7 cellular contexts compared by ENCODE assay signal in genomic region chr11:67884075-67884733, GRCh38.
DNase-seq lines count a peak whose midpoint lies in the region; ATAC-seq, FAIRE-seq and TF ChIP-seq lines count a peak whose summit lies in the region.
"Not testable (repeated sequence)": the region's sequence is repeated elsewhere in the genome, so short reads cannot be mapped to it uniquely, and the experiment has no call there.

No MANE protein-coding gene starts in this region.

- not testable (repeated sequence) for H3K4me1 ChIP-seq in Karpas-422 (ENCODE audit: low read length); endodermal cell (ENCODE audit: control insufficient read depth, insufficient read depth, low read length); small intestine (ENCODE audit: control insufficient read depth in 2 of 2, insufficient read depth in 1 of 2, low read depth in 1 of 2, low read length in 1 of 2)

- H3K27ac Mint-ChIP-seq in T-helper 2 cell treated with Interferon-gamma antibody and Interleukin-4, amounts not matched to agents 5 μg/mL and 100 μg/mL, for 36 hours: peak overlapping the region; percentile 93
- H3K27ac Mint-ChIP-seq in activated T-cell treated with anti-CD3 and anti-CD28 coated beads, Interleukin-2, amount 50 U/mL, for 72 hours: peak overlapping the region; percentile 90
- H3K27ac Mint-ChIP-seq in endodermal cell: peak overlapping the region; percentile 35
- peak overlapping the region; percentile 13 for H3K27ac Mint-ChIP-seq in mesothelial cell of epicardium

- not testable (repeated sequence) for H3K9me3 Mint-ChIP-seq in T-helper 2 cell treated with Interferon-gamma antibody and Interleukin-4, amounts not matched to agents 5 μg/mL and 100 μg/mL, for 36 hours; activated T-cell treated with anti-CD3 and anti-CD28 coated beads, Interleukin-2, amount 50 U/mL, for 72 hours; mesothelial cell of epicardium
- H3K9me3 Mint-ChIP-seq in endodermal cell: peaks cover 25% of the 10 kb centered on the region

- H3K4me3 ChIP-seq in Karpas-422 (ENCODE audit: low read length); endodermal cell (ENCODE audit: low read length): not testable (repeated sequence)
- peak overlapping the region in 1 of 2 donors; percentile 30 for H3K4me3 ChIP-seq in small intestine (ENCODE audit: low read depth in 1 of 2, low read length in 2 of 2)

- not testable (repeated sequence) for ATAC-seq in activated T-cell treated with anti-CD3 and anti-CD28 coated beads, Interleukin-2, amount 50 U/mL, for 72 hours (replicated peaks in 1 of 2)

- peak overlapping the region; percentile 23 for H3K4me2 ChIP-seq in Karpas-422 (ENCODE audit: low read depth, low read length, poor library complexity, severe bottlenecking)

- DNase-seq in Karpas-422; endodermal cell; mesothelial cell of epicardium (ENCODE audit: low spot score in 2 of 2, unreplicated experiment in 2 of 2): not testable (repeated sequence)
- peak; percentile 8 for DNase-seq in T-helper 2 cell treated with Interferon-gamma antibody and Interleukin-4, amounts not matched to agents 5 μg/mL and 100 μg/mL, for 36 hours (ENCODE audit: low spot score)
- DNase-seq in activated T-cell treated with anti-CD3 and anti-CD28 coated beads, Interleukin-2, amount 50 U/mL, for 72 hours: peak in 1 of 2 donors; percentile 27
- DNase-seq in amniotic epithelial cell (ENCODE audit: low read depth): peak; percentile 17
- peak; percentile 51 for DNase-seq in small intestine

- not testable (repeated sequence) for H3K36me3 ChIP-seq in Karpas-422 (ENCODE audit: insufficient read depth, low read length); endodermal cell (ENCODE audit: control insufficient read depth, insufficient read depth, low read length); small intestine (ENCODE audit: control insufficient read depth in 2 of 2, insufficient read depth in 2 of 2, low read length in 2 of 2)

- H3K36me3 Mint-ChIP-seq in T-helper 2 cell treated with Interferon-gamma antibody and Interleukin-4, amounts not matched to agents 5 μg/mL and 100 μg/mL, for 36 hours (ENCODE audit: low read depth); activated T-cell treated with anti-CD3 and anti-CD28 coated beads, Interleukin-2, amount 50 U/mL, for 72 hours (ENCODE audit: insufficient read depth in 2 of 2); mesothelial cell of epicardium: not testable (repeated sequence)
- H3K36me3 Mint-ChIP-seq in endodermal cell (ENCODE audit: low read depth): peaks cover 37% of the 10 kb centered on the region

- WGBS in endodermal cell (ENCODE audit: insufficient coverage in 1 of 2, insufficient read length in 1 of 2), 2 experiments: 60 to 75% methylated on average over 2 to 13 of the region's 13 CpGs
- 8 to 44% (median 28%) methylated on average over 13 of the region's 13 CpGs for WGBS in small intestine, 3 donors

- not testable (repeated sequence) for FAIRE-seq in small intestine (lab: Jason Lieb, UNC)

- peak overlapping the region; percentile 86 for H3K4me3 Mint-ChIP-seq in T-helper 2 cell treated with Interferon-gamma antibody and Interleukin-4, amounts not matched to agents 5 μg/mL and 100 μg/mL, for 36 hours
- peak overlapping the region; percentile 74 to 92 for H3K4me3 Mint-ChIP-seq in activated T-cell treated with anti-CD3 and anti-CD28 coated beads, Interleukin-2, amount 50 U/mL, for 72 hours
- H3K4me3 Mint-ChIP-seq in endodermal cell: peak overlapping the region; percentile 1
- H3K4me3 Mint-ChIP-seq in mesothelial cell of epicardium: not testable (repeated sequence)

- not testable (repeated sequence) for H2AFZ ChIP-seq in Karpas-422 (ENCODE audit: low read length)

- not testable (repeated sequence) for TF ChIP-seq CTCF in endodermal cell (conservative IDR thresholded peaks at IDR 0.05); mesothelial cell of epicardium (IDR thresholded peaks at IDR 0.05; ENCODE audit: unreplicated experiment)

- not testable (repeated sequence) for H3K9ac ChIP-seq in Karpas-422 (ENCODE audit: low read length); endodermal cell (ENCODE audit: extremely low read depth, low read length, poor library complexity, severe bottlenecking)

- peaks cover 28% of the 10 kb centered on the region for H3K27me3 Mint-ChIP-seq in T-helper 2 cell treated with Interferon-gamma antibody and Interleukin-4, amounts not matched to agents 5 μg/mL and 100 μg/mL, for 36 hours (ENCODE audit: low read depth)
- H3K27me3 Mint-ChIP-seq in activated T-cell treated with anti-CD3 and anti-CD28 coated beads, Interleukin-2, amount 50 U/mL, for 72 hours (ENCODE audit: low read depth): peaks cover 16% of the 10 kb centered on the region
- H3K27me3 Mint-ChIP-seq in endodermal cell (ENCODE audit: insufficient read depth); mesothelial cell of epicardium (ENCODE audit: low read depth): not testable (repeated sequence)

- not testable (repeated sequence) for H3K27ac ChIP-seq in Karpas-422 (ENCODE audit: low read length); endodermal cell (ENCODE audit: low read depth, low read length)
- H3K27ac ChIP-seq in small intestine (ENCODE audit: low read depth in 1 of 2, low read length in 1 of 2): peak overlapping the region; percentile 76 to 90

- not testable (repeated sequence) for H3K27me3 ChIP-seq in Karpas-422 (ENCODE audit: low read length); endodermal cell (ENCODE audit: control insufficient read depth, insufficient read depth, low read length, poor library complexity, severe bottlenecking); small intestine (ENCODE audit: control insufficient read depth in 2 of 2, insufficient read depth in 2 of 2, low read length in 2 of 2)

- not testable (repeated sequence) for H3K9me2 ChIP-seq in Karpas-422 (replicated peaks; ENCODE audit: insufficient read depth, low read length)

- not testable (repeated sequence) for H4K20me1 ChIP-seq in Karpas-422 (ENCODE audit: insufficient read depth, low read depth, low read length)

- not testable (repeated sequence) for H3K9me3 ChIP-seq in Karpas-422 (ENCODE audit: low read length); endodermal cell (ENCODE audit: control insufficient read depth, low read length); small intestine (ENCODE audit: control insufficient read depth, low read depth)

- H3K79me2 ChIP-seq in Karpas-422 (ENCODE audit: low read length): not testable (repeated sequence)

- H3K4me1 Mint-ChIP-seq in T-helper 2 cell treated with Interferon-gamma antibody and Interleukin-4, amounts not matched to agents 5 μg/mL and 100 μg/mL, for 36 hours (ENCODE audit: low read depth): peaks cover 17% of the 10 kb centered on the region
- H3K4me1 Mint-ChIP-seq in activated T-cell treated with anti-CD3 and anti-CD28 coated beads, Interleukin-2, amount 50 U/mL, for 72 hours (ENCODE audit: low read depth): peaks cover 49% of the 10 kb centered on the region
- H3K4me1 Mint-ChIP-seq in endodermal cell: peaks cover 64% of the 10 kb centered on the region
- H3K4me1 Mint-ChIP-seq in mesothelial cell of epicardium: peaks cover 64% of the 10 kb centered on the region

Comparison
In these comparisons a context has a peak if more than half of its experiments do, and no peak if none do; other contexts are left out.
1. H3K27ac Mint-ChIP-seq: peak in every context shown above with its lines; median percentile 93 in T-helper 2 cell treated with Interferon-gamma antibody and Interleukin-4, amounts not matched to agents 5 μg/mL and 100 μg/mL, for 36 hours; 90 in activated T-cell treated with anti-CD3 and anti-CD28 coated beads, Interleukin-2, amount 50 U/mL, for 72 hours; 35 in endodermal cell; 13 in mesothelial cell of epicardium.